Comparison of ENCODE assay signal across 12 cellular contexts in the genomic region with DNA sequence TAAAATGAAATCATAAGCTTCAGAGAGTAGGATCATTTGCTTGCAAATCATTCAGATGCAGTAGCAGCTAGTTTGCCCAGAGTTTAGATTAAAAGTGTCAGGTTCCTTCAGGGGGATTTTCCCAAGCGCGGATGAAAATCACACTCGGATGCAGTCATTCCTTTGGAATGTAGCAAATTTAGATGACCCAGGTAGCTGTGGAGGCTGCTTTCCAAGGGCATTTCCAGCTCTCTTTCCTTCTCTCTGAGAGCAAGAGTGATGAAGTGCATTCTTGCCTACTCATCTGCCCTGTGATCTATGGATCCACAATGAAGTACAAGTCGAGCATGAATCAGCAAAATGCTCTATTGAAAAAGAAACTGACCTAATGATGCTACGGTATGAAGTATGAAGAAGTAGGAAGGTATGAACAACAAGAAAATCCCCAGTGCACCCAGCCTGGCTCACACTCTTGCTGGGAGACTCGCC.
DNase-seq lines count a peak whose midpoint lies in the region; ATAC-seq and TF ChIP-seq lines count a peak whose summit lies in the region.
"Had no signal": no experiment of that assay in that cellular context is flagged by ENCODE, and none has a peak within 500 bp of the region (broad histone marks: within the 10 kb centered on the region; RNA-seq: fewer than 3 reads in every experiment).

No MANE protein-coding gene starts in this region.

- H3K9me2 ChIP-seq in MM.1S (replicated peaks; ENCODE audit: insufficient read depth, low read length): no peaks in the 10 kb centered on the region; the same call in 1 of the 2 replicates

- POLR2A ChIA-PET in Caco-2 (lab: Charles Lee): no interaction called here

- peak overlapping the region; percentile 75 for H3K27ac Mint-ChIP-seq in Caco-2 (ENCODE audit: unreplicated experiment)

- H3K4me2 ChIP-seq in MM.1S (ENCODE audit: low read depth, low read length): peak overlapping the region; percentile 7; the same call in 1 of the 2 replicates

- H3K27ac ChIP-seq in MM.1S (ENCODE audit: low read length): no peak overlapping the region
- no peak overlapping the region for H3K27ac ChIP-seq in coronary artery
- H3K27ac ChIP-seq in Peyer's patch: no peak overlapping the region

- H3K27me3 Mint-ChIP-seq in Caco-2 (ENCODE audit: insufficient read depth, unreplicated experiment): no peaks in the 10 kb centered on the region

- H3F3A ChIP-seq in MM.1S (ENCODE audit: insufficient read depth, low read length): no peaks in the 10 kb centered on the region

- H3K9me3 ChIP-seq in Caco-2 (no peaks in the 10 kb centered on the region), MM.1S (replicated peaks; ENCODE audit: insufficient read depth, low read length) (no peaks in the 10 kb centered on the region), Peyer's patch (no peaks in the 10 kb centered on the region)

- H3K4me3 ChIP-seq in Caco-2 (ENCODE audit: low read depth, low read length) (no peak overlapping the region), MM.1S (ENCODE audit: low read length) (no peak overlapping the region), coronary artery (peak overlapping the region; percentile 35), Peyer's patch (no peak overlapping the region)

- no peaks in the 10 kb centered on the region for H3K36me3 ChIP-seq in Caco-2 (ENCODE audit: control insufficient read depth, insufficient read depth, low read length)
- H3K36me3 ChIP-seq in MM.1S (replicated peaks; ENCODE audit: insufficient read depth, low read length): no peaks in the 10 kb centered on the region
- H3K36me3 ChIP-seq in Peyer's patch: no peaks in the 10 kb centered on the region

- TF ChIP-seq CTCF in Caco-2 (IDR thresholded peaks at IDR 0.05; ENCODE audit: insufficient read depth in 1 of 2, low read depth in 1 of 2, low read length in 1 of 2, severe bottlenecking in 1 of 2, unreplicated experiment in 1 of 2) (no peak), MM.1S (IDR thresholded peaks at IDR 0.05; ENCODE audit: low read length) (no peak), coronary artery (IDR thresholded peaks at IDR 0.05) (no peak), Peyer's patch (IDR thresholded peaks at IDR 0.05) (no peak)

- TF ChIP-seq POLR2A in Peyer's patch (IDR thresholded peaks at IDR 0.05): no peak

- H3K4me1 ChIP-seq in Caco-2 (peaks cover 15% of the 10 kb centered on the region), MM.1S (ENCODE audit: low read length) (peaks cover 3% of the 10 kb centered on the region; the same call in 1 of the 2 replicates), Peyer's patch (no peaks in the 10 kb centered on the region)

- H4K20me1 ChIP-seq in MM.1S (ENCODE audit: insufficient read depth, low read length): no peaks in the 10 kb centered on the region

- no peak for ATAC-seq in HG03354 (IDR thresholded peaks at IDR 0.05; ENCODE audit: poor library complexity, severe bottlenecking, unreplicated experiment)

- H3K4me3 Mint-ChIP-seq in Caco-2 (ENCODE audit: unreplicated experiment): peak overlapping the region; percentile 28
- H3K4me3 Mint-ChIP-seq: neural crest cell had no signal

- BruUV-seq in Caco-2 (replicated peaks; lab: Mats Ljungman, UMichigan): no TSS peak

- no peaks in the 10 kb centered on the region for H3K79me2 ChIP-seq in MM.1S (ENCODE audit: low read length)

- H3K4me1 Mint-ChIP-seq in Caco-2 (ENCODE audit: low read depth, unreplicated experiment): peaks cover 12% of the 10 kb centered on the region
- H3K4me1 Mint-ChIP-seq: neural crest cell had no signal

- CTCF ChIA-PET in Caco-2 (lab: Charles Lee): interaction anchor here (0.6 to 0.7 kb wide), 2 partner anchors 39 to 1953 kb away, joined by 4 read pairs; no protein-coding TSS in a partner anchor

- intact Hi-C loops in Caco-2 (cut with micrococcal nuclease; ENCODE audit: unreplicated experiment): loop anchor here (1.0 kb wide), 1 partner anchor 141 kb away; no protein-coding TSS in a partner anchor

- no peak overlapping the region for H3K9ac ChIP-seq in MM.1S (ENCODE audit: low read length)

- peaks cover 14% of the 10 kb centered on the region for H3K9me3 Mint-ChIP-seq in Caco-2 (ENCODE audit: unreplicated experiment)
- H3K9me3 Mint-ChIP-seq: neural crest cell had no signal

- peak; percentile 11 to 46 for DNase-seq in Caco-2
- DNase-seq in MM.1S: peak; percentile 16
- DNase-seq in coronary artery (ENCODE audit: low spot score): no peak
- peak; percentile 34 for DNase-seq in myocyte (ENCODE audit: low read depth)
- DNase-seq in NCI-H748 treated with DMSO at 0.1 percent for 48 hours (lab: John Stamatoyannopoulos, UW): no peak
- DNase-seq in Peyer's patch: no peak
- DNase-seq in pons (ENCODE audit: low spot score): no peak
- DNase-seq: activated CD4-positive, alpha-beta T cell treated with anti-CD3 and anti-CD28 coated beads, Interleukin-2, amount 50 U/mL, for 1 hour; cortex of kidney; NCI-H1694 treated with DMSO at 0.1 percent for 48 hours had no signal

- H3K27me3 ChIP-seq in Caco-2 (replicated peaks; ENCODE audit: control insufficient read depth, insufficient read depth, low read length): no peaks in the 10 kb centered on the region
- H3K27me3 ChIP-seq in MM.1S (replicated peaks; ENCODE audit: insufficient read depth, low read length): no peaks in the 10 kb centered on the region
- no peaks in the 10 kb centered on the region for H3K27me3 ChIP-seq in Peyer's patch

- no peaks in the 10 kb centered on the region for H3K36me3 Mint-ChIP-seq in Caco-2 (ENCODE audit: insufficient read depth, unreplicated experiment)

- peak overlapping the region; percentile 0; the same call in 1 of the 2 replicates for H2AFZ ChIP-seq in MM.1S (ENCODE audit: low read length)

Comparison
In these comparisons a context has a peak if more than half of its experiments do, and no peak if none do; other contexts are left out.
1. DNase-seq: peak in Caco-2 (2 of 2), MM.1S (single experiment) and myocyte (single experiment); none in coronary artery (single experiment), NCI-H748 treated with DMSO at 0.1 percent for 48 hours (single experiment), Peyer's patch (0 of 3) and pons (single experiment).